In genomic region chr12:51172515-51173431, GRCh38 we compare ENCODE assay signal across 8 cellular contexts.
DNase-seq lines count a peak whose midpoint lies in the region; ATAC-seq and TF ChIP-seq lines count a peak whose summit lies in the region.

Gene TFCP2 (minus strand): TSS chr12:51173135. CDS start chr12:51172422, 713 bp downstream.

- peak; percentile 67 for TF ChIP-seq POLR2A in GM19099 (IDR thresholded peaks at IDR 0.05; ENCODE audit: extremely low read depth, insufficient read length, low read depth)

- H3K4me3 ChIP-seq in choroid plexus epithelial cell (ENCODE audit: low read depth, low read length): peak within 1 kb of the TSS; percentile 92

- peak; percentile 4 for TF ChIP-seq CTCF in choroid plexus epithelial cell (conservative IDR thresholded peaks at IDR 0.05; ENCODE audit: low read depth, low read length)

- DNase-seq in AG20443 (ENCODE audit: low spot score): peak; percentile 98
- DNase-seq in NCI-H524 treated with DMSO at 0.1 percent for 48 hours (lab: John Stamatoyannopoulos, UW): peak; percentile 51
- peak; percentile 92 to 93 for DNase-seq in activated CD4-positive, alpha-beta T cell treated with anti-CD3 and anti-CD28 coated beads for 4 hours
- DNase-seq in choroid plexus epithelial cell (ENCODE audit: low read depth): peak; percentile 98
- peak; percentile 95 for DNase-seq in kidney glomerular epithelial cell (lab: John Stamatoyannopoulos, UW)
- peak; percentile 90 to 92 for DNase-seq in stimulated activated CD4-positive, alpha-beta T cell treated with anti-CD3 and anti-CD28 coated beads, Interleukin-15, amount 100 ng/mL, for 48 hours (ENCODE audit: low read depth in 2 of 2)

- peak; percentile 83 for ATAC-seq in HG03378 (IDR thresholded peaks at IDR 0.05; ENCODE audit: unreplicated experiment)

Comparison
In these comparisons a context has a peak if more than half of its experiments do, and no peak if none do; other contexts are left out.
1. Peak in every context shown above with its lines: DNase-seq, ATAC-seq and H3K4me3 ChIP-seq.